21 cellular contexts compared by ENCODE assay signal in genomic region chr4:172865531-172866127, GRCh38.
"Had no signal": no experiment of that assay in that cellular context is flagged by ENCODE, and none has a peak within 500 bp of the region (broad histone marks: within the 10 kb centered on the region; RNA-seq: fewer than 3 reads in every experiment).

No MANE protein-coding gene starts in this region.

- H3K36me3 ChIP-seq: esophagus squamous epithelium, prostate gland, tibial nerve, uterus had no signal

- H3K27ac Mint-ChIP-seq: activated naive CD4-positive, alpha-beta T cell treated with anti-CD3 and anti-CD28 coated beads, Interleukin-2, amount 50 U/mL, for 72 hours; activated T-cell treated with anti-CD3 and anti-CD28 coated beads, Interleukin-2, amount 50 U/mL, for 24 hours; nephron had no signal

- H3K4me1 Mint-ChIP-seq: nephron had no signal

- H3K36me3 Mint-ChIP-seq: activated naive CD4-positive, alpha-beta T cell treated with anti-CD3 and anti-CD28 coated beads, Interleukin-2, amount 50 U/mL, for 72 hours had no signal

- H3K4me3 ChIP-seq: dorsolateral prefrontal cortex, esophagus squamous epithelium, prostate gland, smooth muscle cell, tibial nerve, uterus had no signal

- H3K27me3 ChIP-seq: tibial nerve, uterus had no signal

- ATAC-seq: activated naive CD4-positive, alpha-beta T cell treated with anti-CD3 and anti-CD28 coated beads, Interleukin-2, amount 50 U/mL, for 72 hours; right cardiac atrium had no signal

- H3K4me1 ChIP-seq: esophagus squamous epithelium, prostate gland, tibial nerve had no signal

- DNase-seq: activated CD4-positive, alpha-beta T cell treated with anti-CD3 and anti-CD28 coated beads, Interleukin-2, amount 50 U/mL, for 48 hours; activated CD4-positive, CD25-positive, alpha-beta regulatory T cell treated with anti-CD3 and anti-CD28 coated beads, Interleukin-2, amount 50 U/mL, for 72 hours; activated effector memory CD4-positive, alpha-beta T cell treated with Interleukin-2 at 50 U/mL for 16 hours; activated T-cell treated with anti-CD3 and anti-CD28 coated beads, Interleukin-2, amount 50 U/mL, for 24 hours; dorsolateral prefrontal cortex; esophagus squamous epithelium; glutamatergic neuron; kidney glomerular epithelial cell; nucleus accumbens; right cardiac atrium; stimulated activated CD4-positive, alpha-beta T cell treated with anti-CD3 and anti-CD28 coated beads, Interleukin-4, amount 100 ng/mL, for 4 hours; stimulated activated CD8-positive, alpha-beta memory T cell treated with anti-CD3 and anti-CD28 coated beads, Interleukin-4, amount 100 ng/mL, for 48 hours; stimulated activated naive CD4-positive, alpha-beta T cell treated with Interleukin-2 at 50 U/mL for 16 hours; substantia nigra; uterus had no signal

- FAIRE-seq: endometrium had no signal

- H3K27ac ChIP-seq: dorsolateral prefrontal cortex, esophagus squamous epithelium, prostate gland, tibial nerve, uterus had no signal

- H3K9me3 ChIP-seq: prostate gland, uterus had no signal

- H3K4me3 Mint-ChIP-seq: activated T-cell treated with anti-CD3 and anti-CD28 coated beads, Interleukin-2, amount 50 U/mL, for 24 hours; nephron had no signal

- H3K4me2 ChIP-seq: smooth muscle cell had no signal
